ENCODE assay signal across 1 cellular context in genomic region chr2:39724828-39725144, GRCh38.
TF ChIP-seq lines count a peak whose summit lies in the region.

No MANE protein-coding gene starts in this region.

TF ChIP-seq in HepG2, 621 proteins besides CTCF, POLR2A, EP300 and RAD21 (continued from another document):
- TF ChIP-seq SMAD9 (CRISPR knock-in tag; IDR thresholded peaks at IDR 0.05) (no peak), KDM2A (CRISPR knock-in tag; IDR thresholded peaks at IDR 0.05; ENCODE audit: borderline replicate concordance, low read depth) (no peak), ZNF180 (CRISPR knock-in tag; IDR thresholded peaks at IDR 0.05; ENCODE audit: borderline replicate concordance, low read depth) (no peak)
